In genomic region chr5:77640577-77641396, GRCh38 we compare ENCODE assay signal across 14 cellular contexts. TPM values are rescaled to one million over a fixed set of nuclear protein-coding genes. Genes with fewer than 3 reads are reported as not detected.
A peak's percentile ranks its signal among the peaks of the same experiment; 100 is the strongest.
DNase-seq lines count a peak whose midpoint lies in the region; ATAC-seq lines count a peak whose summit lies in the region.
"Had no signal": no experiment of that assay in that cellular context is flagged by ENCODE, and none has a peak within 500 bp of the region (broad histone marks: within the 10 kb centered on the region; RNA-seq: fewer than 3 reads in every experiment).

No MANE protein-coding gene starts in this region.

- peaks cover 0 to 20% (median 0%) of the 10 kb centered on the region in 3 experiments for H3K9me3 ChIP-seq in naive thymus-derived CD4-positive, alpha-beta T cell (ENCODE audit: control insufficient read depth in 2 of 3, low read length in 3 of 3)
- H3K9me3 ChIP-seq: left lung, neutrophil had no signal

- H3K36me3 Mint-ChIP-seq in activated naive CD8-positive, alpha-beta T cell treated with anti-CD3 and anti-CD28 coated beads, Interleukin-2, amount 10 ng/mL, durations not matched to agents 7 days and 5 days, result peaks cover 2% of the 10 kb centered on the region
- H3K36me3 Mint-ChIP-seq in naive thymus-derived CD4-positive, alpha-beta T cell, result peaks cover 0 to 19% (median 4%) of the 10 kb centered on the region in 5 donors

- H3K4me3 ChIP-seq in naive thymus-derived CD4-positive, alpha-beta T cell (ENCODE audit: low read length), result no peak overlapping the region
- H3K4me3 ChIP-seq: left lung had no signal

- H3K36me3 ChIP-seq in naive thymus-derived CD4-positive, alpha-beta T cell (ENCODE audit: control insufficient read depth in 2 of 3, insufficient read depth in 3 of 3, low read length in 3 of 3), result no peaks in the 10 kb centered on the region
- H3K36me3 ChIP-seq: left lung, neutrophil had no signal

- POLR2A ChIA-PET in activated naive CD8-positive, alpha-beta T cell treated with anti-CD3 and anti-CD28 coated beads, Interleukin-2, amount 10 ng/mL, durations not matched to agents 7 days and 5 days (lab: Charles Lee), result no interaction called here
- POLR2A ChIA-PET in naive thymus-derived CD4-positive, alpha-beta T cell (lab: Charles Lee), result no interaction called here

- DNase-seq in DMS153 treated with DMSO at 0.1 percent for 48 hours (lab: John Stamatoyannopoulos, UW; ENCODE audit: unreplicated experiment) (peak; percentile 56), DMS153 (lab: John Stamatoyannopoulos, UW) (no peak), ELF-1 (ENCODE audit: low read depth, low spot score) (peak; percentile 73), GF-D8 (lab: John Stamatoyannopoulos, UW) (no peak)
- no peak for DNase-seq in activated naive CD8-positive, alpha-beta T cell treated with anti-CD3 and anti-CD28 coated beads, Interleukin-2, amount 10 ng/mL, durations not matched to agents 7 days and 5 days
- DNase-seq in naive thymus-derived CD4-positive, alpha-beta T cell, result no peak
- DNase-seq in stimulated activated CD8-positive, alpha-beta memory T cell treated with anti-CD3 and anti-CD28 coated beads, Interleukin-4, amount 100 ng/mL, for 48 hours, result no peak
- DNase-seq: cerebellar nuclear complex, NCI-H510A had no signal

- ATAC-seq in activated naive CD8-positive, alpha-beta T cell treated with anti-CD3 and anti-CD28 coated beads, Interleukin-2, amount 10 ng/mL, durations not matched to agents 7 days and 5 days (ENCODE audit: low read depth), result no peak
- no peak for ATAC-seq in naive thymus-derived CD4-positive, alpha-beta T cell
- ATAC-seq in GM18511 (IDR thresholded peaks at IDR 0.05; ENCODE audit: unreplicated experiment), result no peak
- ATAC-seq: left lung, Panc1 had no signal

- no peak overlapping the region for H3K27ac ChIP-seq in naive thymus-derived CD4-positive, alpha-beta T cell (ENCODE audit: low read depth, low read length)
- H3K27ac ChIP-seq: left lung, neutrophil had no signal

- H3K27me3 Mint-ChIP-seq in activated naive CD8-positive, alpha-beta T cell treated with anti-CD3 and anti-CD28 coated beads, Interleukin-2, amount 10 ng/mL, durations not matched to agents 7 days and 5 days, result peaks cover 89% of the 10 kb centered on the region
- peaks cover 83 to 93% (median 90%) of the 10 kb centered on the region in 5 donors for H3K27me3 Mint-ChIP-seq in naive thymus-derived CD4-positive, alpha-beta T cell

- H3K4me1 ChIP-seq in naive thymus-derived CD4-positive, alpha-beta T cell (ENCODE audit: control insufficient read depth in 2 of 2, insufficient read depth in 2 of 2, low read length in 2 of 2), result peaks cover 7 to 9% of the 10 kb centered on the region in 2 donors

- H3K27me3 ChIP-seq in naive thymus-derived CD4-positive, alpha-beta T cell (ENCODE audit: control insufficient read depth in 2 of 2, insufficient read depth in 2 of 2, low read length in 2 of 2), result peaks cover 46 to 82% of the 10 kb centered on the region in 2 donors

- intact Hi-C loops in naive thymus-derived CD4-positive, alpha-beta T cell (cut with micrococcal nuclease), result loop anchor here (5.0 to 10.0 kb wide), 5 partner anchors 212 to 1556 kb away; partner anchors contain the start of genes AP3B1 (in 2 of the 2) and SV2C (in 1 of the 2)

- peaks cover 24% of the 10 kb centered on the region for H3K4me1 Mint-ChIP-seq in activated naive CD8-positive, alpha-beta T cell treated with anti-CD3 and anti-CD28 coated beads, Interleukin-2, amount 10 ng/mL, durations not matched to agents 7 days and 5 days
- H3K4me1 Mint-ChIP-seq in naive thymus-derived CD4-positive, alpha-beta T cell, result peaks cover 22 to 51% (median 43%) of the 10 kb centered on the region in 7 donors

- peaks cover 9% of the 10 kb centered on the region for H3K9me3 Mint-ChIP-seq in activated naive CD8-positive, alpha-beta T cell treated with anti-CD3 and anti-CD28 coated beads, Interleukin-2, amount 10 ng/mL, durations not matched to agents 7 days and 5 days
- H3K9me3 Mint-ChIP-seq in naive thymus-derived CD4-positive, alpha-beta T cell, result peaks cover 0 to 62% (median 21%) of the 10 kb centered on the region in 11 donors

- H3K27ac Mint-ChIP-seq in activated naive CD8-positive, alpha-beta T cell treated with anti-CD3 and anti-CD28 coated beads, Interleukin-2, amount 10 ng/mL, durations not matched to agents 7 days and 5 days, result peak overlapping the region; percentile 72
- peak overlapping the region in 5 of 9 donors; percentile 21 to 82 (median 70) for H3K27ac Mint-ChIP-seq in naive thymus-derived CD4-positive, alpha-beta T cell

- H3K4me3 Mint-ChIP-seq in activated naive CD8-positive, alpha-beta T cell treated with anti-CD3 and anti-CD28 coated beads, Interleukin-2, amount 10 ng/mL, durations not matched to agents 7 days and 5 days, result peak overlapping the region; percentile 50
- H3K4me3 Mint-ChIP-seq in naive thymus-derived CD4-positive, alpha-beta T cell, result peak overlapping the region in 6 of 10 donors; percentile 26 to 77 (median 51)

- CTCF ChIA-PET in naive thymus-derived CD4-positive, alpha-beta T cell (lab: Charles Lee), result no interaction called here

RNA-seq across cellular contexts. Expression of gene OTP, which starts 2.3 kb away (rescaled TPM):
- total RNA-seq in activated naive CD8-positive, alpha-beta T cell treated with anti-CD3 and anti-CD28 coated beads, Interleukin-2, amount 10 ng/mL, durations not matched to agents 7 days and 5 days, result not detected
- not detected for total RNA-seq in naive thymus-derived CD4-positive, alpha-beta T cell
- not detected for polyA plus RNA-seq in naive thymus-derived CD4-positive, alpha-beta T cell
- total RNA-seq: left lung had no signal
- polyA plus RNA-seq: esophagus had no signal

Comparison
In these comparisons a context has a peak if more than half of its experiments do, and no peak if none do; other contexts are left out.
1. DNase-seq: peak in DMS153 treated with DMSO at 0.1 percent for 48 hours (single experiment) and ELF-1 (single experiment); none in DMS153 (single experiment), activated naive CD8-positive, alpha-beta T cell treated with anti-CD3 and anti-CD28 coated beads, Interleukin-2, amount 10 ng/mL, durations not matched to agents 7 days and 5 days (single experiment), naive thymus-derived CD4-positive, alpha-beta T cell (0 of 9), GF-D8 (single experiment) and stimulated activated CD8-positive, alpha-beta memory T cell treated with anti-CD3 and anti-CD28 coated beads, Interleukin-4, amount 100 ng/mL, for 48 hours (single experiment).